ENCODE assay signal across 8 cellular contexts in the genomic region with DNA sequence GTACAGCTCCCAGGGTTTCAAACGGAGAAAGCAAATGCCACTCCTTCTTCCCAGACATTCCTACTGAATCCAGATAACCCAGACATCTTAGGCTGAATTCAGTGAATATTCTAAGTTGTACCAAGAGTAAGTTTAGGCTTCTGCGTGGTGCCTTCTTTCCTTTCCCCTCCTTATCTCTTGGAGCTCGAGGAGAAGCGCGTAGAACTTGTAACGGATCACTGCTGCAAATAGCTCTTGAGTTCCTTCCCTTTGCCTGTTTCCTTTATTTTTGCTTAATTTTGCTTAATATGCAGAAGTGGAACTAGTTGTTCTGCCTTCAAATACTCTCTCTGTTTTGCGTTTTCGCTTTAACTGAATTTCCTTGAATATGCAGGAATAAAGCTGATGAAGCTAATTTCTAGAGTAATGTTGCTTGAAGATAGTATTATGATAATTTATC. TPM values are rescaled to one million over a fixed set of nuclear protein-coding genes. Genes with fewer than 3 reads are reported as not detected.
DNase-seq lines count a peak whose midpoint lies in the region; ATAC-seq and TF ChIP-seq lines count a peak whose summit lies in the region.

No MANE protein-coding gene starts in this region.

- H3K27ac ChIP-seq in heart left ventricle: peak overlapping the region; percentile 57 to 96 (median 87)

- ATAC-seq in heart left ventricle (no peak), left cardiac atrium (no peak), T-helper 17 cell (no peak), GM19351 (IDR thresholded peaks at IDR 0.05; ENCODE audit: unreplicated experiment) (no peak)

- H3K27ac Mint-ChIP-seq in T-helper 17 cell (peak overlapping the region; percentile 91), progenitor cell of endocrine pancreas (peak overlapping the region; percentile 29)

- H3K9me3 Mint-ChIP-seq in progenitor cell of endocrine pancreas (ENCODE audit: low read depth): no peaks in the 10 kb centered on the region

- H3K27me3 Mint-ChIP-seq in T-helper 17 cell: no peaks in the 10 kb centered on the region
- peaks cover 11% of the 10 kb centered on the region for H3K27me3 Mint-ChIP-seq in progenitor cell of endocrine pancreas

- intact Hi-C loops in heart left ventricle (cut with DNase I) (loop anchor here (2.0 to 10.0 kb wide), 14 partner anchors 37 to 610 kb away; a partner anchor contains a TSS), left cardiac atrium (cut with DNase I) (loop anchor here (2.0 to 10.0 kb wide), 3 partner anchors 130 to 212 kb away; a partner anchor contains a TSS)

- peak overlapping the region; percentile 95 for H3K4me3 Mint-ChIP-seq in T-helper 17 cell
- peak overlapping the region; percentile 82 for H3K4me3 Mint-ChIP-seq in progenitor cell of endocrine pancreas (ENCODE audit: low read depth)

- WGBS in heart left ventricle, 4 donors: 7 to 8% (median 7%) methylated on average over 8 of the region's 8 CpGs

- DNase-seq in heart left ventricle: peak in 1 of 5 donors; percentile 12
- no peak for DNase-seq in left cardiac atrium
- DNase-seq in T-helper 17 cell: no peak
- DNase-seq in fibroblast of mammary gland (ENCODE audit: low read depth): peak; percentile 28
- DNase-seq in progenitor cell of endocrine pancreas (ENCODE audit: low spot score, unreplicated experiment): no peak
- no peak for DNase-seq in HK-2 (ENCODE audit: unreplicated experiment)
- DNase-seq in COR-L47 (lab: John Stamatoyannopoulos, UW): no peak

- TF ChIP-seq POLR2A in heart left ventricle (IDR thresholded peaks at IDR 0.05): no peak

- TF ChIP-seq CTCF in heart left ventricle (IDR thresholded peaks at IDR 0.05) (no peak), fibroblast of mammary gland (conservative IDR thresholded peaks at IDR 0.05; ENCODE audit: control insufficient read depth, insufficient read depth, low read depth, low read length) (no peak), progenitor cell of endocrine pancreas (IDR thresholded peaks at IDR 0.05; ENCODE audit: unreplicated experiment) (no peak)

- peak overlapping the region; percentile 76 to 96 (median 94) for H3K4me3 ChIP-seq in heart left ventricle
- H3K4me3 ChIP-seq in fibroblast of mammary gland (ENCODE audit: control insufficient read depth, low read depth, low read length): peak overlapping the region; percentile 96

- H3K36me3 Mint-ChIP-seq in T-helper 17 cell (ENCODE audit: low read depth): no peaks in the 10 kb centered on the region
- H3K36me3 Mint-ChIP-seq in progenitor cell of endocrine pancreas (ENCODE audit: insufficient read depth): no peaks in the 10 kb centered on the region

- H3K4me1 ChIP-seq in heart left ventricle: peaks cover 0 to 57% (median 17%) of the 10 kb centered on the region in 12 donors

- H3K9me3 ChIP-seq in heart left ventricle (no peaks in the 10 kb centered on the region), T-helper 17 cell (ENCODE audit: control insufficient read depth, low read length, poor library complexity, severe bottlenecking) (no peaks in the 10 kb centered on the region)

- H3K27me3 ChIP-seq in heart left ventricle: no peaks in the 10 kb centered on the region

- no peaks in the 10 kb centered on the region for H3K36me3 ChIP-seq in heart left ventricle

- H3K4me1 Mint-ChIP-seq in T-helper 17 cell (peaks cover 36% of the 10 kb centered on the region), progenitor cell of endocrine pancreas (ENCODE audit: low read depth) (peaks cover 10% of the 10 kb centered on the region)

RNA-seq across cellular contexts. Expression of a gene that starts 1.0 kb away (rescaled TPM):
- total RNA-seq in heart left ventricle: 10 to 100 TPM in 1 of 9 donors, 1 to 10 TPM in 8; 3.9 to 12.6 (median 7.4) TPM
- 1 to 10 TPM; 2.0 to 4.9 TPM for polyA plus RNA-seq in heart left ventricle
- total RNA-seq in left cardiac atrium: 1 to 10 TPM; 5.4 to 7.2 TPM
- total RNA-seq in T-helper 17 cell: 10 to 100 TPM; 41.5 to 52.2 TPM
- total RNA-seq in progenitor cell of endocrine pancreas: 17.2 and 18.0 TPM in 2 replicates
